9 cellular contexts compared by ENCODE assay signal in genomic region chr11:34640050-34640971, GRCh38. TPM values are rescaled to one million over a fixed set of nuclear protein-coding genes. Genes with fewer than 3 reads are reported as not detected.
DNase-seq lines count a peak whose midpoint lies in the region; ATAC-seq and TF ChIP-seq lines count a peak whose summit lies in the region.
"Had no signal": no experiment of that assay in that cellular context is flagged by ENCODE, and none has a peak within 500 bp of the region (broad histone marks: within the 10 kb centered on the region; RNA-seq: fewer than 3 reads in every experiment).

No MANE protein-coding gene starts in this region.

- no peaks in the 10 kb centered on the region for H3K9me3 ChIP-seq in neuronal stem cell (replicated peaks in 1 of 2; ENCODE audit: control insufficient read depth in 2 of 2, insufficient read depth in 1 of 2, low read depth in 1 of 2, low read length in 2 of 2)
- H3K9me3 ChIP-seq in effector memory CD4-positive, alpha-beta T cell (ENCODE audit: control insufficient read depth, low read length), result no peaks in the 10 kb centered on the region

- no peaks in the 10 kb centered on the region for H3K9me3 Mint-ChIP-seq in MCF 10A (ENCODE audit: unreplicated experiment)
- no peaks in the 10 kb centered on the region for H3K9me3 Mint-ChIP-seq in activated naive CD4-positive, alpha-beta T cell treated with anti-CD3 and anti-CD28 coated beads for 36 hours

- no peak overlapping the region for H3K4me3 ChIP-seq in neuronal stem cell (ENCODE audit: low read length in 2 of 2)
- H3K4me3 ChIP-seq in effector memory CD4-positive, alpha-beta T cell (ENCODE audit: insufficient read depth, low read depth, low read length, poor library complexity, severe bottlenecking), result no peak overlapping the region

- WGBS in neuronal stem cell (ENCODE audit: extremely low coverage in 2 of 2, insufficient read length in 2 of 2, insufficient replicate concordance in 1 of 2), 2 donors, result no CpG with 5 or more reads among the region's 9 CpGs

- H3K27ac ChIP-seq in neuronal stem cell (replicated peaks; ENCODE audit: low read length), result no peak overlapping the region
- H3K27ac ChIP-seq in effector memory CD4-positive, alpha-beta T cell (ENCODE audit: insufficient read depth, low read length, poor library complexity, severe bottlenecking), result no peak overlapping the region

- no peak overlapping the region for H2BK12ac ChIP-seq in neuronal stem cell (ENCODE audit: low read length)

- H3K27me3 Mint-ChIP-seq in MCF 10A (ENCODE audit: insufficient read depth, unreplicated experiment), result no peaks in the 10 kb centered on the region
- H3K27me3 Mint-ChIP-seq in activated naive CD4-positive, alpha-beta T cell treated with anti-CD3 and anti-CD28 coated beads for 36 hours (ENCODE audit: low read depth), result peaks cover 23% of the 10 kb centered on the region

- no peak overlapping the region for H4K8ac ChIP-seq in neuronal stem cell (ENCODE audit: low read depth, low read length)

- ATAC-seq in GM19043 (IDR thresholded peaks at IDR 0.05; ENCODE audit: low read depth, unreplicated experiment) (peak; percentile 91), HG03175 (IDR thresholded peaks at IDR 0.05; ENCODE audit: unreplicated experiment) (peak; percentile 88)

- no peak overlapping the region for H3K9ac ChIP-seq in neuronal stem cell (ENCODE audit: low read depth, low read length, poor library complexity)

- no peaks in the 10 kb centered on the region for H3K79me1 ChIP-seq in neuronal stem cell (ENCODE audit: low read depth, low read length)

- no peaks in the 10 kb centered on the region for H3K36me3 ChIP-seq in neuronal stem cell (replicated peaks in 1 of 2; ENCODE audit: control insufficient read depth in 2 of 2, insufficient read depth in 2 of 2, low read length in 2 of 2)
- no peaks in the 10 kb centered on the region for H3K36me3 ChIP-seq in effector memory CD4-positive, alpha-beta T cell (ENCODE audit: control insufficient read depth, insufficient read depth, low read length)

- H3K27ac Mint-ChIP-seq in MCF 10A (ENCODE audit: low read depth, unreplicated experiment), result peak overlapping the region; percentile 87
- H3K27ac Mint-ChIP-seq in activated naive CD4-positive, alpha-beta T cell treated with anti-CD3 and anti-CD28 coated beads for 36 hours, result no peak overlapping the region

- POLR2A ChIA-PET in MCF 10A (lab: Yijun Ruan, JAX), result interaction anchor here (0.6 to 15.2 kb wide), 15 partner anchors 8 to 275 kb away, joined by 3 to 273 read pairs (median 5); partner anchors contain the start of genes APIP and PDHX

- H2AFZ ChIP-seq in neuronal stem cell (ENCODE audit: low read length), result peak overlapping the region; percentile 63

- no peak overlapping the region for H2BK5ac ChIP-seq in neuronal stem cell (ENCODE audit: low read length)

- no peak overlapping the region for H2BK120ac ChIP-seq in neuronal stem cell (ENCODE audit: low read depth, low read length)

- peaks cover 1% of the 10 kb centered on the region for H3K36me3 Mint-ChIP-seq in MCF 10A (ENCODE audit: insufficient read depth, unreplicated experiment)
- H3K36me3 Mint-ChIP-seq in activated naive CD4-positive, alpha-beta T cell treated with anti-CD3 and anti-CD28 coated beads for 36 hours (ENCODE audit: low read depth), result no peaks in the 10 kb centered on the region

- H3K4me1 ChIP-seq in neuronal stem cell (ENCODE audit: control insufficient read depth in 2 of 2, insufficient read depth in 1 of 2, low read depth in 1 of 2, low read length in 2 of 2), result peaks cover 6 to 7% of the 10 kb centered on the region in 2 donors
- no peaks in the 10 kb centered on the region for H3K4me1 ChIP-seq in effector memory CD4-positive, alpha-beta T cell (ENCODE audit: control insufficient read depth, insufficient read depth, low read length, poor library complexity, severe bottlenecking)

- no peak overlapping the region for H4K91ac ChIP-seq in neuronal stem cell (ENCODE audit: low read depth, low read length, poor library complexity)

- no peak overlapping the region for H2BK15ac ChIP-seq in neuronal stem cell (ENCODE audit: low read length)

- BruUV-seq in MCF 10A (replicated peaks; lab: Mats Ljungman, UMichigan), result no TSS peak

- no peak overlapping the region for H3K14ac ChIP-seq in neuronal stem cell (ENCODE audit: low read length)

- TF ChIP-seq CTCF in MCF 10A (IDR thresholded peaks at IDR 0.05; ENCODE audit: unreplicated experiment), result no peak

- DNase-seq in MCF 10A (ENCODE audit: unreplicated experiment) (peak; percentile 86), neuronal stem cell (ENCODE audit: low spot score) (no peak), AG08396 (ENCODE audit: low spot score) (no peak)
- DNase-seq in activated naive CD4-positive, alpha-beta T cell treated with anti-CD3 and anti-CD28 coated beads for 36 hours, result no peak
- DNase-seq in effector memory CD4-positive, alpha-beta T cell, result no peak
- DNase-seq in activated CD8-positive, alpha-beta memory T cell treated with anti-CD3 and anti-CD28 coated beads for 24 hours, result no peak

- peak overlapping the region; percentile 34 for H3K23ac ChIP-seq in neuronal stem cell (ENCODE audit: low read depth, low read length, poor library complexity)

- no peak overlapping the region for H2AK5ac ChIP-seq in neuronal stem cell (ENCODE audit: low read depth, low read length)

- intact Hi-C loops in MCF 10A (cut with micrococcal nuclease), result no loop called here
- intact Hi-C loops in activated naive CD4-positive, alpha-beta T cell treated with anti-CD3 and anti-CD28 coated beads for 36 hours (cut with micrococcal nuclease), result no loop called here

- peak overlapping the region; percentile 45 for H3K4me3 Mint-ChIP-seq in MCF 10A (ENCODE audit: unreplicated experiment)
- no peak overlapping the region for H3K4me3 Mint-ChIP-seq in activated naive CD4-positive, alpha-beta T cell treated with anti-CD3 and anti-CD28 coated beads for 36 hours

- CTCF ChIA-PET in MCF 10A (lab: Yijun Ruan, JAX), result interaction anchor here (0.6 to 6.1 kb wide), 11 partner anchors 10 to 751 kb away, joined by 3 to 44 read pairs (median 3); no protein-coding TSS in a partner anchor
- CTCF ChIA-PET in activated naive CD4-positive, alpha-beta T cell treated with anti-CD3 and anti-CD28 coated beads for 36 hours (lab: Charles Lee), result no interaction called here

- no peak overlapping the region for H3K4ac ChIP-seq in neuronal stem cell (ENCODE audit: low read length)

- no peak overlapping the region for H3K4me2 ChIP-seq in neuronal stem cell (ENCODE audit: insufficient read depth, low read length, poor library complexity, severe bottlenecking)

- peaks cover 51% of the 10 kb centered on the region for H3K4me1 Mint-ChIP-seq in MCF 10A (ENCODE audit: insufficient read depth, unreplicated experiment)
- peaks cover 4% of the 10 kb centered on the region for H3K4me1 Mint-ChIP-seq in activated naive CD4-positive, alpha-beta T cell treated with anti-CD3 and anti-CD28 coated beads for 36 hours (ENCODE audit: low read depth)

- H3K18ac ChIP-seq in neuronal stem cell (ENCODE audit: low read length), result peak overlapping the region; percentile 86

- no peaks in the 10 kb centered on the region for H3K27me3 ChIP-seq in neuronal stem cell (ENCODE audit: control insufficient read depth in 3 of 3, insufficient read depth in 3 of 3, low read depth in 1 of 3, low read length in 3 of 3)
- no peaks in the 10 kb centered on the region for H3K27me3 ChIP-seq in effector memory CD4-positive, alpha-beta T cell (replicated peaks; ENCODE audit: control insufficient read depth, insufficient read depth, low read length, poor library complexity, severe bottlenecking)

RNA-seq across cellular contexts. Expression of gene EHF, which starts 19.4 kb away (rescaled TPM):
- 0.54 and 1.1 TPM in 2 replicates for total RNA-seq in MCF 10A (2022)
- 0.07 TPM for polyA plus RNA-seq in neuronal stem cell (2013, experiment 1 of 2)
- 0.01 TPM for polyA plus RNA-seq in neuronal stem cell (2013, experiment 2 of 2)
- not detected for total RNA-seq in activated naive CD4-positive, alpha-beta T cell treated with anti-CD3 and anti-CD28 coated beads for 36 hours
- total RNA-seq: fibroblast of lung had no signal
